Comparison of ENCODE assay signal across 1 cellular context in the genomic region with DNA sequence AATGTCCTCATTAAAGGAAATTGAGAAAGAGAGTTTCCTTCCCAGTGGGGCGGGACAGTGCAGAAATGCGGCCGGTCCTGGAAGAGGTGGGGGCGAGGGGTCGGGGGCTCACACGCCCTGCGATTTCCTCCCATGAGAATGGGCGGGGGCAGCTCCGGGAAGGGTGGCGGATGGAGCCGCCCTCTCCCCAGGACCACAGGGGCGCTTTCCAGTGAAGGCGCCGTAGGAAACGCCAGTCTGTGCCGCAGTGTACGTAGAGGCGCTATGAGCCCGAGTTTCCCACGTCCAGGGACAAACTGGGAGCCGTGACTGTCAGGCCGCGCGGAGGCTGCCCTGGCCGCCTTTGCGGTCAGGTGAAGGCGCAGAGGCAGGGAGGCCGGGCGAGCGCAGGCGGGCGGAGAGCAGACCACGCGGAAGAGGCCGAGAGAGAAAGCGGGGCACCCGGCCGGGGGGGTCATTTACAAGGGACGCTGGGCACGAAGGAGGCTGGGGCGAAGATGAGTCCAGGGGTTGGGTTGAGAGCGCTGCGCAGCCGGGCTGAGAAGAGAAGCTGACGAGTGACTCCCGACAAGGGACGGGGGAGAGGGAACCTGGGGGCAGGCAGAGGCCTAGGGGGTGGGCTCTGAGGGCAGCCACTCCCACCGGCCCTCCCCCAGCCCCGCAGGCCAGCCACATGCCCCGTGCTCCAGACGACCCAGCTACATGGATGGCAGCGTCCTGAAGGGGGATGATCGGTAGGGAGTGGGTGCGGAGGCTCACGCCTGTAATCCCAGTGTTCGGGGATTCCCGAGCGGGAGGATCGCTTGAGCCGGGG.
TF ChIP-seq lines count a peak whose summit lies in the region.

No MANE protein-coding gene starts in this region.

TF ChIP-seq in GM12878, 131 proteins besides CTCF, POLR2A, EP300 and RAD21 (continued from another document and continues in another):
- TF ChIP-seq, protein P1, sequence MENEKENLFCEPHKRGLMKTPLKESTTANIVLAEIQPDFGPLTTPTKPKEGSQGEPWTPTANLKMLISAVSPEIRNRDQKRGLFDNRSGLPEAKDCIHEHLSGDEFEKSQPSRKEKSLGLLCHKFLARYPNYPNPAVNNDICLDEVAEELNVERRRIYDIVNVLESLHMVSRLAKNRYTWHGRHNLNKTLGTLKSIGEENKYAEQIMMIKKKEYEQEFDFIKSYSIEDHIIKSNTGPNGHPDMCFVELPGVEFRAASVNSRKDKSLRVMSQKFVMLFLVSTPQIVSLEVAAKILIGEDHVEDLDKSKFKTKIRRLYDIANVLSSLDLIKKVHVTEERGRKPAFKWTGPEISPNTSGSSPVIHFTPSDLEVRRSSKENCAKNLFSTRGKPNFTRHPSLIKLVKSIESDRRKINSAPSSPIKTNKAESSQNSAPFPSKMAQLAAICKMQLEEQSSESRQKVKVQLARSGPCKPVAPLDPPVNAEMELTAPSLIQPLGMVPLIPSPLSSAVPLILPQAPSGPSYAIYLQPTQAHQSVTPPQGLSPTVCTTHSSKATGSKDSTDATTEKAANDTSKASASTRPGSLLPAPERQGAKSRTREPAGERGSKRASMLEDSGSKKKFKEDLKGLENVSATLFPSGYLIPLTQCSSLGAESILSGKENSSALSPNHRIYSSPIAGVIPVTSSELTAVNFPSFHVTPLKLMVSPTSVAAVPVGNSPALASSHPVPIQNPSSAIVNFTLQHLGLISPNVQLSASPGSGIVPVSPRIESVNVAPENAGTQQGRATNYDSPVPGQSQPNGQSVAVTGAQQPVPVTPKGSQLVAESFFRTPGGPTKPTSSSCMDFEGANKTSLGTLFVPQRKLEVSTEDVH (IDR thresholded peaks at IDR 0.05; ENCODE audit: low read depth, partially characterized antibody), result no peak
- TF ChIP-seq ZBED1 (IDR thresholded peaks at IDR 0.05; ENCODE audit: borderline replicate concordance), result no peak
- TF ChIP-seq NBN (IDR thresholded peaks at IDR 0.05), result peak; percentile 75
- peak; percentile 37 to 76 for TF ChIP-seq IKZF2 (IDR thresholded peaks at IDR 0.05)
- TF ChIP-seq CHD4 (IDR thresholded peaks at IDR 0.05), result no peak
- 0 out of 2 replicates have a peak, but pooled peaks have one; percentile 36 for TF ChIP-seq PAX5 (IDR thresholded peaks at IDR 0.05; ENCODE audit: borderline replicate concordance, low read depth, low read length)
- peak in 1 of 2 experiments; percentile 1; a peak in 1 of 4 replicates for TF ChIP-seq ETV6 (conservative IDR thresholded peaks at IDR 0.05 in 1 of 2, IDR thresholded peaks at IDR 0.05 in 1 of 2; ENCODE audit: borderline replicate concordance in 1 of 2, low read depth in 1 of 2)
- TF ChIP-seq JUNB (IDR thresholded peaks at IDR 0.05), result no peak
- TF ChIP-seq NR2C2 (IDR thresholded peaks at IDR 0.05; ENCODE audit: borderline replicate concordance, control insufficient read depth, insufficient read length, low read depth), result no peak
- TF ChIP-seq, protein P2, sequence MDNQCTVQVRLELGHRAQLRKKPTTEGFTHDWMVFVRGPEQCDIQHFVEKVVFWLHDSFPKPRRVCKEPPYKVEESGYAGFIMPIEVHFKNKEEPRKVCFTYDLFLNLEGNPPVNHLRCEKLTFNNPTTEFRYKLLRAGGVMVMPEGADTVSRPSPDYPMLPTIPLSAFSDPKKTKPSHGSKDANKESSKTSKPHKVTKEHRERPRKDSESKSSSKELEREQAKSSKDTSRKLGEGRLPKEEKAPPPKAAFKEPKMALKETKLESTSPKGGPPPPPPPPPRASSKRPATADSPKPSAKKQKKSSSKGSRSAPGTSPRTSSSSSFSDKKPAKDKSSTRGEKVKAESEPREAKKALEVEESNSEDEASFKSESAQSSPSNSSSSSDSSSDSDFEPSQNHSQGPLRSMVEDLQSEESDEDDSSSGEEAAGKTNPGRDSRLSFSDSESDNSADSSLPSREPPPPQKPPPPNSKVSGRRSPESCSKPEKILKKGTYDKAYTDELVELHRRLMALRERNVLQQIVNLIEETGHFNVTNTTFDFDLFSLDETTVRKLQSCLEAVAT (IDR thresholded peaks at IDR 0.05), result peak; percentile 54; the same call in 1 of the 2 replicates
- TF ChIP-seq GATAD2B (conservative IDR thresholded peaks at IDR 0.05; ENCODE audit: low read depth), result peak; percentile 88
- TF ChIP-seq, protein P3, sequence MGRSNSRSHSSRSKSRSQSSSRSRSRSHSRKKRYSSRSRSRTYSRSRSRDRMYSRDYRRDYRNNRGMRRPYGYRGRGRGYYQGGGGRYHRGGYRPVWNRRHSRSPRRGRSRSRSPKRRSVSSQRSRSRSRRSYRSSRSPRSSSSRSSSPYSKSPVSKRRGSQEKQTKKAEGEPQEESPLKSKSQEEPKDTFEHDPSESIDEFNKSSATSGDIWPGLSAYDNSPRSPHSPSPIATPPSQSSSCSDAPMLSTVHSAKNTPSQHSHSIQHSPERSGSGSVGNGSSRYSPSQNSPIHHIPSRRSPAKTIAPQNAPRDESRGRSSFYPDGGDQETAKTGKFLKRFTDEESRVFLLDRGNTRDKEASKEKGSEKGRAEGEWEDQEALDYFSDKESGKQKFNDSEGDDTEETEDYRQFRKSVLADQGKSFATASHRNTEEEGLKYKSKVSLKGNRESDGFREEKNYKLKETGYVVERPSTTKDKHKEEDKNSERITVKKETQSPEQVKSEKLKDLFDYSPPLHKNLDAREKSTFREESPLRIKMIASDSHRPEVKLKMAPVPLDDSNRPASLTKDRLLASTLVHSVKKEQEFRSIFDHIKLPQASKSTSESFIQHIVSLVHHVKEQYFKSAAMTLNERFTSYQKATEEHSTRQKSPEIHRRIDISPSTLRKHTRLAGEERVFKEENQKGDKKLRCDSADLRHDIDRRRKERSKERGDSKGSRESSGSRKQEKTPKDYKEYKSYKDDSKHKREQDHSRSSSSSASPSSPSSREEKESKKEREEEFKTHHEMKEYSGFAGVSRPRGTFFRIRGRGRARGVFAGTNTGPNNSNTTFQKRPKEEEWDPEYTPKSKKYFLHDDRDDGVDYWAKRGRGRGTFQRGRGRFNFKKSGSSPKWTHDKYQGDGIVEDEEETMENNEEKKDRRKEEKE (IDR thresholded peaks at IDR 0.05), result no peak
- TF ChIP-seq CBFB (IDR thresholded peaks at IDR 0.05; ENCODE audit: low read depth), result peak; percentile 4; the same call in 1 of the 2 replicates
- no peak for TF ChIP-seq MYC (IDR thresholded peaks at IDR 0.05; ENCODE audit: insufficient read depth, insufficient read length, insufficient replicate concordance, low read length, severe bottlenecking)
- no peak for TF ChIP-seq WRNIP1 (IDR thresholded peaks at IDR 0.05; ENCODE audit: borderline replicate concordance, low read depth, low read length)
- no peak for TF ChIP-seq MEF2A (IDR thresholded peaks at IDR 0.05; ENCODE audit: insufficient read depth, low read depth, low read length)
- TF ChIP-seq EZH2 (IDR thresholded peaks at IDR 0.05; ENCODE audit: borderline replicate concordance, control insufficient read depth, low read depth, low read length), result no peak
- no peak for TF ChIP-seq FOXM1 (IDR thresholded peaks at IDR 0.05; ENCODE audit: low read depth, low read length)
- TF ChIP-seq SMAD5 (IDR thresholded peaks at IDR 0.05; ENCODE audit: low read depth), result peak; percentile 80
- TF ChIP-seq, protein P4, sequence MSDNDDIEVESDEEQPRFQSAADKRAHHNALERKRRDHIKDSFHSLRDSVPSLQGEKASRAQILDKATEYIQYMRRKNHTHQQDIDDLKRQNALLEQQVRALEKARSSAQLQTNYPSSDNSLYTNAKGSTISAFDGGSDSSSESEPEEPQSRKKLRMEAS (IDR thresholded peaks at IDR 0.05; ENCODE audit: low read depth, low read length), result no peak
- 0 out of 2 replicates have a peak, but pooled peaks have one; percentile 6 for TF ChIP-seq TCF3 (IDR thresholded peaks at IDR 0.05; ENCODE audit: borderline replicate concordance, insufficient read depth, low read depth, low read length)
- TF ChIP-seq, protein P5, sequence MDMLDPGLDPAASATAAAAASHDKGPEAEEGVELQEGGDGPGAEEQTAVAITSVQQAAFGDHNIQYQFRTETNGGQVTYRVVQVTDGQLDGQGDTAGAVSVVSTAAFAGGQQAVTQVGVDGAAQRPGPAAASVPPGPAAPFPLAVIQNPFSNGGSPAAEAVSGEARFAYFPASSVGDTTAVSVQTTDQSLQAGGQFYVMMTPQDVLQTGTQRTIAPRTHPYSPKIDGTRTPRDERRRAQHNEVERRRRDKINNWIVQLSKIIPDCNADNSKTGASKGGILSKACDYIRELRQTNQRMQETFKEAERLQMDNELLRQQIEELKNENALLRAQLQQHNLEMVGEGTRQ (IDR thresholded peaks at IDR 0.05; ENCODE audit: borderline replicate concordance, low read depth, low read length), result no peak
- TF ChIP-seq, protein P6, sequence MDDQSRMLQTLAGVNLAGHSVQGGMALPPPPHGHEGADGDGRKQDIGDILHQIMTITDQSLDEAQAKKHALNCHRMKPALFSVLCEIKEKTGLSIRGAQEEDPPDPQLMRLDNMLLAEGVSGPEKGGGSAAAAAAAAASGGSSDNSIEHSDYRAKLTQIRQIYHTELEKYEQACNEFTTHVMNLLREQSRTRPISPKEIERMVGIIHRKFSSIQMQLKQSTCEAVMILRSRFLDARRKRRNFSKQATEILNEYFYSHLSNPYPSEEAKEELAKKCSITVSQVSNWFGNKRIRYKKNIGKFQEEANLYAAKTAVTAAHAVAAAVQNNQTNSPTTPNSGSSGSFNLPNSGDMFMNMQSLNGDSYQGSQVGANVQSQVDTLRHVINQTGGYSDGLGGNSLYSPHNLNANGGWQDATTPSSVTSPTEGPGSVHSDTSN (IDR thresholded peaks at IDR 0.05; ENCODE audit: insufficient replicate concordance, low read depth, low read length), result no peak
- TF ChIP-seq RCOR1 (conservative IDR thresholded peaks at IDR 0.05; ENCODE audit: low read depth, low read length), result no peak
- TF ChIP-seq, protein P7, sequence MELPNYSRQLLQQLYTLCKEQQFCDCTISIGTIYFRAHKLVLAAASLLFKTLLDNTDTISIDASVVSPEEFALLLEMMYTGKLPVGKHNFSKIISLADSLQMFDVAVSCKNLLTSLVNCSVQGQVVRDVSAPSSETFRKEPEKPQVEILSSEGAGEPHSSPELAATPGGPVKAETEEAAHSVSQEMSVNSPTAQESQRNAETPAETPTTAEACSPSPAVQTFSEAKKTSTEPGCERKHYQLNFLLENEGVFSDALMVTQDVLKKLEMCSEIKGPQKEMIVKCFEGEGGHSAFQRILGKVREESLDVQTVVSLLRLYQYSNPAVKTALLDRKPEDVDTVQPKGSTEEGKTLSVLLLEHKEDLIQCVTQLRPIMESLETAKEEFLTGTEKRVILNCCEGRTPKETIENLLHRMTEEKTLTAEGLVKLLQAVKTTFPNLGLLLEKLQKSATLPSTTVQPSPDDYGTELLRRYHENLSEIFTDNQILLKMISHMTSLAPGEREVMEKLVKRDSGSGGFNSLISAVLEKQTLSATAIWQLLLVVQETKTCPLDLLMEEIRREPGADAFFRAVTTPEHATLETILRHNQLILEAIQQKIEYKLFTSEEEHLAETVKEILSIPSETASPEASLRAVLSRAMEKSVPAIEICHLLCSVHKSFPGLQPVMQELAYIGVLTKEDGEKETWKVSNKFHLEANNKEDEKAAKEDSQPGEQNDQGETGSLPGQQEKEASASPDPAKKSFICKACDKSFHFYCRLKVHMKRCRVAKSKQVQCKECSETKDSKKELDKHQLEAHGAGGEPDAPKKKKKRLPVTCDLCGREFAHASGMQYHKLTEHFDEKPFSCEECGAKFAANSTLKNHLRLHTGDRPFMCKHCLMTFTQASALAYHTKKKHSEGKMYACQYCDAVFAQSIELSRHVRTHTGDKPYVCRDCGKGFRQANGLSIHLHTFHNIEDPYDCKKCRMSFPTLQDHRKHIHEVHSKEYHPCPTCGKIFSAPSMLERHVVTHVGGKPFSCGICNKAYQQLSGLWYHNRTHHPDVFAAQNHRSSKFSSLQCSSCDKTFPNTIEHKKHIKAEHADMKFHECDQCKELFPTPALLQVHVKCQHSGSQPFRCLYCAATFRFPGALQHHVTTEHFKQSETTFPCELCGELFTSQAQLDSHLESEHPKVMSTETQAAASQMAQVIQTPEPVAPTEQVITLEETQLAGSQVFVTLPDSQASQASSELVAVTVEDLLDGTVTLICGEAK (IDR thresholded peaks at IDR 0.05; ENCODE audit: borderline replicate concordance), result no peak
- no peak for TF ChIP-seq SMAD1 (IDR thresholded peaks at IDR 0.05; ENCODE audit: low read depth, partially characterized antibody)
- TF ChIP-seq STAT1 (conservative IDR thresholded peaks at IDR 0.05), result no peak
- TF ChIP-seq, protein P8, sequence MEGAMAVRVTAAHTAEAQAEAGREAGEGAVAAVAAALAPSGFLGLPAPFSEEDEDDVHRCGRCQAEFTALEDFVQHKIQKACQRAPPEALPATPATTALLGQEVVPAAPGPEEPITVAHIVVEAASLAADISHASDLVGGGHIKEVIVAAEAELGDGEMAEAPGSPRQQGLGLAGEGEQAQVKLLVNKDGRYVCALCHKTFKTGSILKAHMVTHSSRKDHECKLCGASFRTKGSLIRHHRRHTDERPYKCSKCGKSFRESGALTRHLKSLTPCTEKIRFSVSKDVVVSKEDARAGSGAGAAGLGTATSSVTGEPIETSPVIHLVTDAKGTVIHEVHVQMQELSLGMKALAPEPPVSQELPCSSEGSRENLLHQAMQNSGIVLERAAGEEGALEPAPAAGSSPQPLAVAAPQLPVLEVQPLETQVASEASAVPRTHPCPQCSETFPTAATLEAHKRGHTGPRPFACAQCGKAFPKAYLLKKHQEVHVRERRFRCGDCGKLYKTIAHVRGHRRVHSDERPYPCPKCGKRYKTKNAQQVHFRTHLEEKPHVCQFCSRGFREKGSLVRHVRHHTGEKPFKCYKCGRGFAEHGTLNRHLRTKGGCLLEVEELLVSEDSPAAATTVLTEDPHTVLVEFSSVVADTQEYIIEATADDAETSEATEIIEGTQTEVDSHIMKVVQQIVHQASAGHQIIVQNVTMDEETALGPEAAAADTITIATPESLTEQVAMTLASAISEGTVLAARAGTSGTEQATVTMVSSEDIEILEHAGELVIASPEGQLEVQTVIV (IDR thresholded peaks at IDR 0.05; ENCODE audit: borderline replicate concordance, partially characterized antibody), result no peak
- TF ChIP-seq MTA2 (IDR thresholded peaks at IDR 0.05; ENCODE audit: low read depth), result peak; percentile 14; the same call in 1 of the 2 replicates
- 0 out of 2 replicates have a peak, but pooled peaks have one; percentile 34 for TF ChIP-seq MXI1 (IDR thresholded peaks at IDR 0.05; ENCODE audit: low read depth, low read length)
- TF ChIP-seq ASH2L (IDR thresholded peaks at IDR 0.05; ENCODE audit: borderline replicate concordance, low read depth), result no peak
- 0 out of 2 replicates have a peak, but pooled peaks have one; percentile 21 for TF ChIP-seq ZNF217 (IDR thresholded peaks at IDR 0.05)
- peak; percentile 7; the same call in 1 of the 2 replicates for TF ChIP-seq SMC3 (IDR thresholded peaks at IDR 0.05; ENCODE audit: borderline replicate concordance, low read length)
- TF ChIP-seq NFIC (IDR thresholded peaks at IDR 0.05; ENCODE audit: low read depth, low read length), result no peak
- no peak for TF ChIP-seq ZNF384 (IDR thresholded peaks at IDR 0.05; ENCODE audit: borderline replicate concordance, low read depth, low read length)
- TF ChIP-seq, protein P9, sequence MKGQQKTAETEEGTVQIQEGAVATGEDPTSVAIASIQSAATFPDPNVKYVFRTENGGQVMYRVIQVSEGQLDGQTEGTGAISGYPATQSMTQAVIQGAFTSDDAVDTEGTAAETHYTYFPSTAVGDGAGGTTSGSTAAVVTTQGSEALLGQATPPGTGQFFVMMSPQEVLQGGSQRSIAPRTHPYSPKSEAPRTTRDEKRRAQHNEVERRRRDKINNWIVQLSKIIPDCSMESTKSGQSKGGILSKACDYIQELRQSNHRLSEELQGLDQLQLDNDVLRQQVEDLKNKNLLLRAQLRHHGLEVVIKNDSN (IDR thresholded peaks at IDR 0.05; ENCODE audit: borderline replicate concordance, extremely low read length, insufficient read depth, low read depth, low read length), result peak; percentile 14
